ENCODE assay signal across 9 cellular contexts in the genomic region with DNA sequence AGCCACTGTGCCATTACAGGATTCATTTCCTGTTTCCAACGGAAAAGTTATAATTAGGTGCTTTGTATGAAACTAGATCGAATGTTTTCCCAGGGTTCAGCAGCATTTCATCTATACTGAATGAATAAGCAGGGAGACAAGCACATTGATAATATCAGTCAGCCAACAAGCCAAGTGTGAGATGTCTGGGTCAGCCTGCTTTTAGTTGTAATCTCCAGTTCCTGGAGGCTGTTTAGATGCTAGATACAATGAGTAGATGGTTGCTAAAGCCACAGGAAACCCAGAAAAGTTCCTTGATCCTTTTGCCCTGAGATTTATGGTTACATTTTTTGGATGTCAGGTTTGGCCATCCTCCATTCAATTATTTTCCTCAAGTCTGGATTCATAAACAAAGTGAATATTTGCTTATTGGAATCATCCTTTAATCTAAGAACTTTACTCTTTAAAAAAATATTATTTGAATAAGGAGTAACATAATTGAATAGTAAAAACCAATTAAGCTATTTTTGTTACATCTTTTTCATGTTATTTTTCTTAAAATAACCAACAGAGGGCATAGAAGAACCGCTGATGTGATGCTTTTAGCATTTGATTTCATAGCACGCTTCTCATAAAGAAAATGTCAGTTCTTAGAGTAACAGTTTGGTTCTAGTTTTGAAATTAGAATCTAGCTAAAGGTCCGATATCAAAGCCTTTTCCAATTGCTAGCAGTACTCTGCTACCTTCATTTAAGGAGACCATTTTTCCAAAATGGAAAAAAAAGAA.
DNase-seq lines count a peak whose midpoint lies in the region; ATAC-seq, FAIRE-seq and TF ChIP-seq lines count a peak whose summit lies in the region.
"Had no signal": no experiment of that assay in that cellular context is flagged by ENCODE, and none has a peak within 500 bp of the region (broad histone marks: within the 10 kb centered on the region; RNA-seq: fewer than 3 reads in every experiment).

No MANE protein-coding gene starts in this region.

- WGBS in aorta, 2 donors = 20 to 21% methylated on average over 5 of the region's 5 CpGs

- no peaks in the 10 kb centered on the region for H3K36me3 ChIP-seq in aorta (ENCODE audit: control insufficient read depth in 1 of 2, insufficient read depth in 2 of 2, low read length in 1 of 2)

- H3K27ac ChIP-seq in aorta (ENCODE audit: low read depth in 1 of 2, low read length in 2 of 2) = no peak overlapping the region

- H3K4me3 ChIP-seq in aorta (ENCODE audit: low read length in 2 of 2) = no peak overlapping the region
- H3K4me3 ChIP-seq: mucosa of descending colon had no signal

- no peaks in the 10 kb centered on the region for H3K4me1 ChIP-seq in aorta (ENCODE audit: control insufficient read depth in 1 of 2, insufficient read depth in 2 of 2, low read length in 2 of 2)

- H3K27me3 ChIP-seq in aorta (ENCODE audit: control insufficient read depth in 1 of 2, insufficient read depth in 2 of 2, low read length in 1 of 2) = no peaks in the 10 kb centered on the region

- intact Hi-C loops in aorta (cut with DNase I) = no loop called here

- ATAC-seq in aorta (ENCODE audit: low FRiP score) (no peak), HG03354 (IDR thresholded peaks at IDR 0.05; ENCODE audit: poor library complexity, severe bottlenecking, unreplicated experiment) (no peak)
- ATAC-seq: mucosa of descending colon had no signal

- peak; percentile 30 for FAIRE-seq in RCC 7860 (lab: Jason Lieb, UNC)

- TF ChIP-seq CTCF in GM13977 (IDR thresholded peaks at IDR 0.05; ENCODE audit: extremely low read depth, insufficient read depth, missing control alignments) = peak; percentile 25

- no peaks in the 10 kb centered on the region for H3K9me3 ChIP-seq in aorta (ENCODE audit: control insufficient read depth, low read length)
- H3K9me3 ChIP-seq: mucosa of descending colon had no signal

- peak; percentile 6 for DNase-seq in A172 (ENCODE audit: low spot score)
- DNase-seq in GM13977 (ENCODE audit: low spot score) = no peak
- no peak for DNase-seq in RCC 7860 (ENCODE audit: low spot score)
- DNase-seq in fibroblast of peridontal ligament (ENCODE audit: extremely low read depth) = peak; percentile 24
- no peak for DNase-seq in aorta
- no peak for DNase-seq in stimulated activated naive CD4-positive, alpha-beta T cell treated with Interleukin-2 at 50 U/mL for 16 hours (lab: John Stamatoyannopoulos, UW)
- DNase-seq in NCI-H146 (lab: John Stamatoyannopoulos, UW) = no peak
- DNase-seq: mucosa of descending colon had no signal

- in situ Hi-C loops in GM13977 (cut with MboI; ENCODE audit: low pct_unique_long_range_greater_than_20kb, low sequenced_read_pairs, unreplicated experiment) = no loop called here

Comparison
In these comparisons a context has a peak if more than half of its experiments do, and no peak if none do; other contexts are left out.
1. DNase-seq: peak in A172 (single experiment) and fibroblast of peridontal ligament (single experiment); none in GM13977 (single experiment), RCC 7860 (single experiment), aorta (0 of 2), stimulated activated naive CD4-positive, alpha-beta T cell treated with Interleukin-2 at 50 U/mL for 16 hours (single experiment) and NCI-H146 (single experiment).